Comparison of ENCODE assay signal across 1 cellular context in the genomic region with DNA sequence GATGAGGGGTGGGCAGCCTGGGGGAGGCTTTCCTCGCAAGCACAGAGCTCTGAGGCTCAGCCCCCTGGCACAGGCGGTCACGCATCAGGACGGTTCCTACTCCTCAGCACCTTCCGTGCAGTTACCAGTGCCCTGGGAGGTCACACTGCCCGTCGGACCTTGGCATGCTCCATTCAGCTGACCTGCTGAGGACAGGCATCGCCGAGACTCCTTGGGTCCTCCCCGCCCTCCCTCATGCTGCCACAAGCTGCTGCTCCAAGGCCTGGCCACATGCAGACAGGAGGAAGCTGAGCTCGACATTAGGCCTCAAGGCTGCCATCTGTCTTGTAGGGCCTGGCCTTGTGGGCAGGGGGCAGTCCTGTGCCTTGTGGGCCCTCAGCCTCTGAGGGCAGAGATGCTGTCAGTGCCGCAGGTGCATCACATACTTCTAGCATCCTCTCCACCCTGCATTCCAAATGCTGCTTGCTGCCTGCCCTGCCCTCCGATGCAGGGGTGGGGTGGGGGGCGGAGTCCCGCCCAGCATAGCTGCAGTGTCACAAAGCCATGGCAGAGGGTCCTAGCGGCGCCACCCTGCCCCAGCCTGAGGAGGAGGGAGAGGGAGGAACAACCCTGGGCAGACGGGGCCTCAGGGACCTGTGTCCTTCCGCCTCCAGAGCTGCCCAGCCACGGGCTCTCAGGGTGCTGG.
TF ChIP-seq lines count a peak whose summit lies in the region.

No MANE protein-coding gene starts in this region.

TF ChIP-seq in HEK293, 187 proteins besides CTCF, POLR2A, EP300 and RAD21:
- TF ChIP-seq ZNF174 (tag by site-specific recombination; IDR thresholded peaks at IDR 0.05) = no peak
- TF ChIP-seq, protein P1, sequence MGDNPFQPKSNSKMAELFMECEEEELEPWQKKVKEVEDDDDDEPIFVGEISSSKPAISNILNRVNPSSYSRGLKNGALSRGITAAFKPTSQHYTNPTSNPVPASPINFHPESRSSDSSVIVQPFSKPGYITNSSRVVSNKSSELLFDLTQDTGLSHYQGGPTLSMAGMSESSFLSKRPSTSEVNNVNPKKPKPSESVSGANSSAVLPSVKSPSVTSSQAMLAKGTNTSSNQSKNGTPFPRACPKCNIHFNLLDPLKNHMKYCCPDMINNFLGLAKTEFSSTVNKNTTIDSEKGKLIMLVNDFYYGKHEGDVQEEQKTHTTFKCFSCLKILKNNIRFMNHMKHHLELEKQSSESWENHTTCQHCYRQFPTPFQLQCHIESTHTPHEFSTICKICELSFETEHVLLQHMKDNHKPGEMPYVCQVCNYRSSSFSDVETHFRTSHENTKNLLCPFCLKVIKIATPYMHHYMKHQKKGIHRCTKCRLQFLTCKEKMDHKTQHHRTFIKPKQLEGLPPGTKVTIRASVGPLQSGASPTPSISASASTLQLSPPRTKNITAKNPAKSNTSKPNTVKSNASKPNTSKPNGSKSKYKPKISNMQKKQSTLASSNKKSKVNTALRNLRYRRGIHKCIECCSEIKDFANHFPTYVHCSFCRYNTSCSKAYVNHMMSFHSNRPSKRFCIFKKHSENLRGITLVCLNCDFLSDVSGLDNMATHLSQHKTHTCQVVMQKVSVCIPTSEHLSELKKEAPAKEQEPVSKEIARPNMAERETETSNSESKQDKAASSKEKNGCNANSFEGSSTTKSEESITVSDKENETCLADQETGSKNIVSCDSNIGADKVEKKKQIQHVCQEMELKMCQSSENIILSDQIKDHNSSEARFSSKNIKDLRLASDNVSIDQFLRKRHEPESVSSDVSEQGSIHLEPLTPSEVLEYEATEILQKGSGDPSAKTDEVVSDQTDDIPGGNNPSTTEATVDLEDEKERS (tag by site-specific recombination; IDR thresholded peaks at IDR 0.05) = no peak
- TF ChIP-seq ZNF391 (tag by site-specific recombination; IDR thresholded peaks at IDR 0.05; ENCODE audit: borderline replicate concordance, low read depth) = no peak
- no peak for TF ChIP-seq ZNF132 (tag by site-specific recombination; IDR thresholded peaks at IDR 0.05; ENCODE audit: borderline replicate concordance)
- TF ChIP-seq, protein P2, sequence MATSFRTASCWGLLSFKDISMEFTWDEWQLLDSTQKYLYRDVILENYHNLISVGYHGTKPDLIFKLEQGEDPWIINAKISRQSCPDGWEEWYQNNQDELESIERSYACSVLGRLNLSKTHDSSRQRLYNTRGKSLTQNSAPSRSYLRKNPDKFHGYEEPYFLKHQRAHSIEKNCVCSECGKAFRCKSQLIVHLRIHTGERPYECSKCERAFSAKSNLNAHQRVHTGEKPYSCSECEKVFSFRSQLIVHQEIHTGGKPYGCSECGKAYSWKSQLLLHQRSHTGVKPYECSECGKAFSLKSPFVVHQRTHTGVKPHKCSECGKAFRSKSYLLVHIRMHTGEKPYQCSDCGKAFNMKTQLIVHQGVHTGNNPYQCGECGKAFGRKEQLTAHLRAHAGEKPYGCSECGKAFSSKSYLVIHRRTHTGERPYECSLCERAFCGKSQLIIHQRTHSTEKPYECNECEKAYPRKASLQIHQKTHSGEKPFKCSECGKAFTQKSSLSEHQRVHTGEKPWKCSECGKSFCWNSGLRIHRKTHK (tag by site-specific recombination; IDR thresholded peaks at IDR 0.05) = no peak
- no peak for TF ChIP-seq KLF1 (tag by site-specific recombination; IDR thresholded peaks at IDR 0.05)
- 0 out of 2 replicates have a peak, but pooled peaks have one; percentile 28 for TF ChIP-seq SCRT2 (tag by site-specific recombination; IDR thresholded peaks at IDR 0.05)
